1 cellular context compared by ENCODE assay signal in the genomic region with DNA sequence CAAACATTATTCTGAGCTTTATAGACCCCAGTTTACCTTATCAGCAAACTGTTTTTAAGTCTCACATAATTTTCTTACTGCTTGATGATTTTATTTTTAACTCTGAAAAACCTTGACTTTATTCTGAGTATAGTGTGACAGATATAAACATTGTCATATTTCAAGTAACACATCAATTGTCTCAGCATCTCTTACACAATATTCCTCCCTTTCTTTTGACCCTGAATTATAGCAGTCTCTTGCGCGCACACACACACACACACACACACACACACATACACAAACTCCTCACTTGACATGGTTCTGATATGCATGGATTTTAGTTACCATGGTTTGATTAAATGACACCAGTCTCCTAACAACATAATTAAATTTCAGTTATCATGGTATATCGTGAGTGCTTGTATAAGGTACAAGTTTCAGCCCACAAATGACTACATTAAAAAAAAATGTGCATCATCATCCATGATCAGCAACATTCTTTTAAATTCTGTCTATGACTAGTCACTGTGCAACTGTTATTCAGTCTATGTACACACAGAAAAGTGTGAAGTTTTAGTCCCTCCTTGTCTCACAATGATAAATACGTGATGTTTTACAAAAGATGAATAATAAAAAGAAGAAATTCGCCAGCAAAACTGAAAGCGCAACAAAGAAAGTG.
TF ChIP-seq lines count a peak whose summit lies in the region.

No MANE protein-coding gene starts in this region.

TF ChIP-seq in A549, 52 proteins besides CTCF, POLR2A, EP300 and RAD21 (continued from another document):
- TF ChIP-seq, protein P1, sequence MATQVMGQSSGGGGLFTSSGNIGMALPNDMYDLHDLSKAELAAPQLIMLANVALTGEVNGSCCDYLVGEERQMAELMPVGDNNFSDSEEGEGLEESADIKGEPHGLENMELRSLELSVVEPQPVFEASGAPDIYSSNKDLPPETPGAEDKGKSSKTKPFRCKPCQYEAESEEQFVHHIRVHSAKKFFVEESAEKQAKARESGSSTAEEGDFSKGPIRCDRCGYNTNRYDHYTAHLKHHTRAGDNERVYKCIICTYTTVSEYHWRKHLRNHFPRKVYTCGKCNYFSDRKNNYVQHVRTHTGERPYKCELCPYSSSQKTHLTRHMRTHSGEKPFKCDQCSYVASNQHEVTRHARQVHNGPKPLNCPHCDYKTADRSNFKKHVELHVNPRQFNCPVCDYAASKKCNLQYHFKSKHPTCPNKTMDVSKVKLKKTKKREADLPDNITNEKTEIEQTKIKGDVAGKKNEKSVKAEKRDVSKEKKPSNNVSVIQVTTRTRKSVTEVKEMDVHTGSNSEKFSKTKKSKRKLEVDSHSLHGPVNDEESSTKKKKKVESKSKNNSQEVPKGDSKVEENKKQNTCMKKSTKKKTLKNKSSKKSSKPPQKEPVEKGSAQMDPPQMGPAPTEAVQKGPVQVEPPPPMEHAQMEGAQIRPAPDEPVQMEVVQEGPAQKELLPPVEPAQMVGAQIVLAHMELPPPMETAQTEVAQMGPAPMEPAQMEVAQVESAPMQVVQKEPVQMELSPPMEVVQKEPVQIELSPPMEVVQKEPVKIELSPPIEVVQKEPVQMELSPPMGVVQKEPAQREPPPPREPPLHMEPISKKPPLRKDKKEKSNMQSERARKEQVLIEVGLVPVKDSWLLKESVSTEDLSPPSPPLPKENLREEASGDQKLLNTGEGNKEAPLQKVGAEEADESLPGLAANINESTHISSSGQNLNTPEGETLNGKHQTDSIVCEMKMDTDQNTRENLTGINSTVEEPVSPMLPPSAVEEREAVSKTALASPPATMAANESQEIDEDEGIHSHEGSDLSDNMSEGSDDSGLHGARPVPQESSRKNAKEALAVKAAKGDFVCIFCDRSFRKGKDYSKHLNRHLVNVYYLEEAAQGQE (IDR thresholded peaks at IDR 0.05) = no peak
- peak; percentile 60; the same call in 1 of the 2 replicates for TF ChIP-seq RARB (CRISPR knock-in tag; IDR thresholded peaks at IDR 0.05)
- no peak for TF ChIP-seq ESRRA (IDR thresholded peaks at IDR 0.05; ENCODE audit: borderline replicate concordance, low read length)
- TF ChIP-seq RNF2 (IDR thresholded peaks at IDR 0.05; ENCODE audit: borderline replicate concordance, low read depth) = no peak
- no peak for TF ChIP-seq MAZ (IDR thresholded peaks at IDR 0.05; ENCODE audit: borderline replicate concordance, low read depth, low read length)
- TF ChIP-seq, protein P2, sequence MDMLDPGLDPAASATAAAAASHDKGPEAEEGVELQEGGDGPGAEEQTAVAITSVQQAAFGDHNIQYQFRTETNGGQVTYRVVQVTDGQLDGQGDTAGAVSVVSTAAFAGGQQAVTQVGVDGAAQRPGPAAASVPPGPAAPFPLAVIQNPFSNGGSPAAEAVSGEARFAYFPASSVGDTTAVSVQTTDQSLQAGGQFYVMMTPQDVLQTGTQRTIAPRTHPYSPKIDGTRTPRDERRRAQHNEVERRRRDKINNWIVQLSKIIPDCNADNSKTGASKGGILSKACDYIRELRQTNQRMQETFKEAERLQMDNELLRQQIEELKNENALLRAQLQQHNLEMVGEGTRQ (IDR thresholded peaks at IDR 0.05) = no peak
- TF ChIP-seq, protein P3, sequence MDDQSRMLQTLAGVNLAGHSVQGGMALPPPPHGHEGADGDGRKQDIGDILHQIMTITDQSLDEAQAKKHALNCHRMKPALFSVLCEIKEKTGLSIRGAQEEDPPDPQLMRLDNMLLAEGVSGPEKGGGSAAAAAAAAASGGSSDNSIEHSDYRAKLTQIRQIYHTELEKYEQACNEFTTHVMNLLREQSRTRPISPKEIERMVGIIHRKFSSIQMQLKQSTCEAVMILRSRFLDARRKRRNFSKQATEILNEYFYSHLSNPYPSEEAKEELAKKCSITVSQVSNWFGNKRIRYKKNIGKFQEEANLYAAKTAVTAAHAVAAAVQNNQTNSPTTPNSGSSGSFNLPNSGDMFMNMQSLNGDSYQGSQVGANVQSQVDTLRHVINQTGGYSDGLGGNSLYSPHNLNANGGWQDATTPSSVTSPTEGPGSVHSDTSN (IDR thresholded peaks at IDR 0.05) = no peak
- peak; percentile 84; the same call in 1 of the 2 replicates for TF ChIP-seq RFX5 (IDR thresholded peaks at IDR 0.05)
- TF ChIP-seq SREBF2 (IDR thresholded peaks at IDR 0.05) = no peak
- no peak for TF ChIP-seq CBX2 (IDR thresholded peaks at IDR 0.05; ENCODE audit: borderline replicate concordance, low read depth)
- no peak; the same call in 1 of the 2 replicates for TF ChIP-seq HOXB13 (CRISPR knock-in tag; IDR thresholded peaks at IDR 0.05; ENCODE audit: low read depth)
- TF ChIP-seq, protein P4, sequence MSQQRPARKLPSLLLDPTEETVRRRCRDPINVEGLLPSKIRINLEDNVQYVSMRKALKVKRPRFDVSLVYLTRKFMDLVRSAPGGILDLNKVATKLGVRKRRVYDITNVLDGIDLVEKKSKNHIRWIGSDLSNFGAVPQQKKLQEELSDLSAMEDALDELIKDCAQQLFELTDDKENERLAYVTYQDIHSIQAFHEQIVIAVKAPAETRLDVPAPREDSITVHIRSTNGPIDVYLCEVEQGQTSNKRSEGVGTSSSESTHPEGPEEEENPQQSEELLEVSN (IDR thresholded peaks at IDR 0.05; ENCODE audit: borderline replicate concordance, low read depth) = peak; percentile 8; the same call in 1 of the 2 replicates
- TF ChIP-seq HEYL (CRISPR knock-in tag; IDR thresholded peaks at IDR 0.05) = no peak
- no peak for TF ChIP-seq NPAS2 (CRISPR knock-in tag; IDR thresholded peaks at IDR 0.05; ENCODE audit: borderline replicate concordance)
- TF ChIP-seq FOSL2 (IDR thresholded peaks at IDR 0.05) = peak; percentile 58
- peak; percentile 96 for TF ChIP-seq FOSL2 (CRISPR knock-in tag; IDR thresholded peaks at IDR 0.05)
- no peak for TF ChIP-seq EHF (CRISPR knock-in tag; IDR thresholded peaks at IDR 0.05)
- TF ChIP-seq CEBPB (IDR thresholded peaks at IDR 0.05) = peak; percentile 70 to 76
- TF ChIP-seq JUN (IDR thresholded peaks at IDR 0.05) = peak; percentile 73 to 74; a peak in 3 of 5 replicates
- no peak for TF ChIP-seq TFCP2L1 (CRISPR knock-in tag; IDR thresholded peaks at IDR 0.05)
- TF ChIP-seq HDAC2 (IDR thresholded peaks at IDR 0.05) = no peak
- no peak for TF ChIP-seq CHD4 (IDR thresholded peaks at IDR 0.05; ENCODE audit: borderline replicate concordance)
- no peak for TF ChIP-seq SMC3 (IDR thresholded peaks at IDR 0.05)
- TF ChIP-seq, protein P5, sequence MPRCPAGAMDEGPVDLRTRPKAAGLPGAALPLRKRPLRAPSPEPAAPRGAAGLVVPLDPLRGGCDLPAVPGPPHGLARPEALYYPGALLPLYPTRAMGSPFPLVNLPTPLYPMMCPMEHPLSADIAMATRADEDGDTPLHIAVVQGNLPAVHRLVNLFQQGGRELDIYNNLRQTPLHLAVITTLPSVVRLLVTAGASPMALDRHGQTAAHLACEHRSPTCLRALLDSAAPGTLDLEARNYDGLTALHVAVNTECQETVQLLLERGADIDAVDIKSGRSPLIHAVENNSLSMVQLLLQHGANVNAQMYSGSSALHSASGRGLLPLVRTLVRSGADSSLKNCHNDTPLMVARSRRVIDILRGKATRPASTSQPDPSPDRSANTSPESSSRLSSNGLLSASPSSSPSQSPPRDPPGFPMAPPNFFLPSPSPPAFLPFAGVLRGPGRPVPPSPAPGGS (IDR thresholded peaks at IDR 0.05) = 0 out of 3 replicates have a peak, but pooled peaks have one; percentile 37
- no peak; the same call in 1 of the 2 replicates for TF ChIP-seq FOXS1 (CRISPR knock-in tag; IDR thresholded peaks at IDR 0.05)
- no peak for TF ChIP-seq KDM1A (IDR thresholded peaks at IDR 0.05; ENCODE audit: low read depth)
- TF ChIP-seq ZC3H11A (IDR thresholded peaks at IDR 0.05) = no peak
- no peak for TF ChIP-seq KDM5A (IDR thresholded peaks at IDR 0.05)
- TF ChIP-seq, protein P6, sequence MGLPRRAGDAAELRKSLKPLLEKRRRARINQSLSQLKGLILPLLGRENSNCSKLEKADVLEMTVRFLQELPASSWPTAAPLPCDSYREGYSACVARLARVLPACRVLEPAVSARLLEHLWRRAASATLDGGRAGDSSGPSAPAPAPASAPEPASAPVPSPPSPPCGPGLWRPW (IDR thresholded peaks at IDR 0.05) = 0 out of 2 replicates have a peak, but pooled peaks have one; percentile 42
- peak; percentile 83; the same call in 1 of the 2 replicates for TF ChIP-seq GATA3 (IDR thresholded peaks at IDR 0.05; ENCODE audit: borderline replicate concordance)
- TF ChIP-seq PHF8 (IDR thresholded peaks at IDR 0.05; ENCODE audit: borderline replicate concordance, low read depth) = no peak
- no peak for TF ChIP-seq CHD2 (IDR thresholded peaks at IDR 0.05; ENCODE audit: low read length, partially characterized antibody)
- peak; percentile 99 for TF ChIP-seq NFE2L2 (conservative IDR thresholded peaks at IDR 0.05; ENCODE audit: low read length)
- TF ChIP-seq ZSCAN20 (CRISPR knock-in tag; IDR thresholded peaks at IDR 0.05) = no peak
- TF ChIP-seq, protein P7, sequence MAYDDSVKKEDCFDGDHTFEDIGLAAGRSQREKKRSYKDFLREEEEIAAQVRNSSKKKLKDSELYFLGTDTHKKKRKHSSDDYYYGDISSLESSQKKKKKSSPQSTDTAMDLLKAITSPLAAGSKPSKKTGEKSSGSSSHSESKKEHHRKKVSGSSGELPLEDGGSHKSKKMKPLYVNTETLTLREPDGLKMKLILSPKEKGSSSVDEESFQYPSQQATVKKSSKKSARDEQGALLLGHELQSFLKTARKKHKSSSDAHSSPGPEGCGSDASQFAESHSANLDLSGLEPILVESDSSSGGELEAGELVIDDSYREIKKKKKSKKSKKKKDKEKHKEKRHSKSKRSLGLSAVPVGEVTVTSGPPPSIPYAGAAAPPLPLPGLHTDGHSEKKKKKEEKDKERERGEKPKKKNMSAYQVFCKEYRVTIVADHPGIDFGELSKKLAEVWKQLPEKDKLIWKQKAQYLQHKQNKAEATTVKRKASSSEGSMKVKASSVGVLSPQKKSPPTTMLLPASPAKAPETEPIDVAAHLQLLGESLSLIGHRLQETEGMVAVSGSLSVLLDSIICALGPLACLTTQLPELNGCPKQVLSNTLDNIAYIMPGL (CRISPR knock-in tag; IDR thresholded peaks at IDR 0.05; ENCODE audit: borderline replicate concordance) = no peak
- TF ChIP-seq JUNB (IDR thresholded peaks at IDR 0.05) = peak; percentile 83
- TF ChIP-seq, protein P8, sequence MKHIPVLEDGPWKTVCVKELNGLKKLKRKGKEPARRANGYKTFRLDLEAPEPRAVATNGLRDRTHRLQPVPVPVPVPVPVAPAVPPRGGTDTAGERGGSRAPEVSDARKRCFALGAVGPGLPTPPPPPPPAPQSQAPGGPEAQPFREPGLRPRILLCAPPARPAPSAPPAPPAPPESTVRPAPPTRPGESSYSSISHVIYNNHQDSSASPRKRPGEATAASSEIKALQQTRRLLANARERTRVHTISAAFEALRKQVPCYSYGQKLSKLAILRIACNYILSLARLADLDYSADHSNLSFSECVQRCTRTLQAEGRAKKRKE (CRISPR knock-in tag; IDR thresholded peaks at IDR 0.05; ENCODE audit: low read depth) = no peak
- TF ChIP-seq POLR2AphosphoS2 (conservative IDR thresholded peaks at IDR 0.05; ENCODE audit: low read length) = no peak
- TF ChIP-seq TP53 (CRISPR knock-in tag; IDR thresholded peaks at IDR 0.05) = no peak
- no peak for TF ChIP-seq HOXA7 (CRISPR knock-in tag; IDR thresholded peaks at IDR 0.05)
- TF ChIP-seq, protein P9, sequence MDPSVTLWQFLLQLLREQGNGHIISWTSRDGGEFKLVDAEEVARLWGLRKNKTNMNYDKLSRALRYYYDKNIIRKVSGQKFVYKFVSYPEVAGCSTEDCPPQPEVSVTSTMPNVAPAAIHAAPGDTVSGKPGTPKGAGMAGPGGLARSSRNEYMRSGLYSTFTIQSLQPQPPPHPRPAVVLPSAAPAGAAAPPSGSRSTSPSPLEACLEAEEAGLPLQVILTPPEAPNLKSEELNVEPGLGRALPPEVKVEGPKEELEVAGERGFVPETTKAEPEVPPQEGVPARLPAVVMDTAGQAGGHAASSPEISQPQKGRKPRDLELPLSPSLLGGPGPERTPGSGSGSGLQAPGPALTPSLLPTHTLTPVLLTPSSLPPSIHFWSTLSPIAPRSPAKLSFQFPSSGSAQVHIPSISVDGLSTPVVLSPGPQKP (IDR thresholded peaks at IDR 0.05; ENCODE audit: low read depth, low read length) = no peak
- TF ChIP-seq EHMT2 (IDR thresholded peaks at IDR 0.05; ENCODE audit: low read depth) = no peak
- no peak for TF ChIP-seq FOSB (CRISPR knock-in tag; IDR thresholded peaks at IDR 0.05)
- no peak for TF ChIP-seq CBX8 (IDR thresholded peaks at IDR 0.05)
